ENCODE assay signal across 21 cellular contexts in genomic region chr16:84763629-84764028, GRCh38. TPM values are rescaled to one million over a fixed set of nuclear protein-coding genes. Genes with fewer than 3 reads are reported as not detected.
"Had no signal": no experiment of that assay in that cellular context is flagged by ENCODE, and none has a peak within 500 bp of the region (broad histone marks: within the 10 kb centered on the region; RNA-seq: fewer than 3 reads in every experiment).

No MANE protein-coding gene starts in this region.

- H3K9me3 Mint-ChIP-seq: activated naive CD4-positive, alpha-beta T cell treated with anti-CD3 and anti-CD28 coated beads for 36 hours; activated T-cell treated with anti-CD3 and anti-CD28 coated beads, Interleukin-2, amount 50 U/mL, for 24 hours; activated T-helper 2 cell treated with anti-CD3 and anti-CD28 coated beads, Interferon-gamma antibody, Interleukin-2, Interleukin-4, amounts not matched to agents 10 μg/mL and 5 μg/mL and 100 μg/mL, durations not matched to agents 14 hours and 24 hours and 36 hours; brain; neural crest cell; stimulated activated naive CD8-positive, alpha-beta T cell treated with anti-CD3 and anti-CD28 coated beads, Interleukin-15, amount 100 ng/mL, for 72 hours; T-helper 2 cell treated with Interferon-gamma antibody and Interleukin-4, amounts not matched to agents 5 μg/mL and 100 μg/mL, for 36 hours had no signal

- H3K27me3 Mint-ChIP-seq: activated CD8-positive, alpha-beta memory T cell treated with anti-CD3 and anti-CD28 coated beads, Interleukin-2, amount 10 ng/mL, durations not matched to agents 7 days and 5 days; activated T-cell treated with anti-CD3 and anti-CD28 coated beads, Interleukin-2, amount 50 U/mL, for 24 hours; brain; stimulated activated naive CD8-positive, alpha-beta T cell treated with anti-CD3 and anti-CD28 coated beads, Interleukin-15, amount 100 ng/mL, for 72 hours had no signal

- H3K4me3 Mint-ChIP-seq: activated CD8-positive, alpha-beta memory T cell treated with anti-CD3 and anti-CD28 coated beads, Interleukin-2, amount 10 ng/mL, durations not matched to agents 7 days and 5 days; activated naive CD4-positive, alpha-beta T cell treated with anti-CD3 and anti-CD28 coated beads for 36 hours; activated T-cell treated with anti-CD3 and anti-CD28 coated beads, Interleukin-2, amount 50 U/mL, for 24 hours; brain; neural crest cell; stimulated activated naive CD8-positive, alpha-beta T cell treated with anti-CD3 and anti-CD28 coated beads, Interleukin-15, amount 100 ng/mL, for 72 hours; T-helper 2 cell treated with Interferon-gamma antibody and Interleukin-4, amounts not matched to agents 5 μg/mL and 100 μg/mL, for 36 hours had no signal

- H3K4me1 ChIP-seq: prostate gland had no signal

- DNase-seq: activated CD4-positive, alpha-beta T cell treated with anti-CD3 and anti-CD28 coated beads, Interleukin-2, amount 50 U/mL, for 48 hours; activated CD8-positive, alpha-beta memory T cell treated with anti-CD3 and anti-CD28 coated beads, Interleukin-2, amount 10 ng/mL, durations not matched to agents 7 days and 5 days; activated naive CD4-positive, alpha-beta T cell treated with anti-CD3 and anti-CD28 coated beads for 36 hours; activated T-cell treated with anti-CD3 and anti-CD28 coated beads, Interleukin-2, amount 50 U/mL, for 24 hours; anterior cingulate cortex; central memory CD4-positive, alpha-beta T cell; left lung; stimulated activated CD4-positive, alpha-beta T cell treated with anti-CD3 and anti-CD28 coated beads, Interleukin-15, amount 100 ng/mL, for 24 hours; stimulated activated CD4-positive, alpha-beta T cell treated with anti-CD3 and anti-CD28 coated beads, Interleukin-4, amount 100 ng/mL, for 1 hour; stimulated activated naive CD8-positive, alpha-beta T cell treated with anti-CD3 and anti-CD28 coated beads, Interleukin-15, amount 100 ng/mL, for 72 hours; upper lobe of left lung had no signal

- H3K9me3 ChIP-seq: left lung, prostate gland, right atrium auricular region, upper lobe of left lung had no signal

- H3K4me3 ChIP-seq: left lung, prostate gland, right atrium auricular region, skin epidermis, upper lobe of left lung had no signal

- FAIRE-seq: colon, frontal cortex, TTC549 had no signal

- H3K27me3 ChIP-seq: left lung, right atrium auricular region, upper lobe of left lung had no signal

- ATAC-seq: activated CD8-positive, alpha-beta memory T cell treated with anti-CD3 and anti-CD28 coated beads, Interleukin-2, amount 10 ng/mL, durations not matched to agents 7 days and 5 days; left lung; stimulated activated naive CD8-positive, alpha-beta T cell treated with anti-CD3 and anti-CD28 coated beads, Interleukin-15, amount 100 ng/mL, for 72 hours had no signal

- H3K27ac ChIP-seq: prostate gland, right atrium auricular region, skin epidermis, upper lobe of left lung had no signal

- H3K4me1 Mint-ChIP-seq: neural crest cell had no signal

- H3K27ac Mint-ChIP-seq: activated CD8-positive, alpha-beta memory T cell treated with anti-CD3 and anti-CD28 coated beads, Interleukin-2, amount 10 ng/mL, durations not matched to agents 7 days and 5 days; activated naive CD4-positive, alpha-beta T cell treated with anti-CD3 and anti-CD28 coated beads for 36 hours; activated T-cell treated with anti-CD3 and anti-CD28 coated beads, Interleukin-2, amount 50 U/mL, for 24 hours; activated T-helper 2 cell treated with anti-CD3 and anti-CD28 coated beads, Interferon-gamma antibody, Interleukin-2, Interleukin-4, amounts not matched to agents 10 μg/mL and 5 μg/mL and 100 μg/mL, durations not matched to agents 14 hours and 24 hours and 36 hours; brain; T-helper 2 cell treated with Interferon-gamma antibody and Interleukin-4, amounts not matched to agents 5 μg/mL and 100 μg/mL, for 36 hours had no signal

RNA-seq across cellular contexts. Expression of gene CRISPLD2, which starts 56.2 kb away (rescaled TPM):
- total RNA-seq: activated CD8-positive, alpha-beta memory T cell treated with anti-CD3 and anti-CD28 coated beads, Interleukin-2, amount 10 ng/mL, durations not matched to agents 7 days and 5 days had no signal
